ENCODE assay signal across 7 cellular contexts in the genomic region with DNA sequence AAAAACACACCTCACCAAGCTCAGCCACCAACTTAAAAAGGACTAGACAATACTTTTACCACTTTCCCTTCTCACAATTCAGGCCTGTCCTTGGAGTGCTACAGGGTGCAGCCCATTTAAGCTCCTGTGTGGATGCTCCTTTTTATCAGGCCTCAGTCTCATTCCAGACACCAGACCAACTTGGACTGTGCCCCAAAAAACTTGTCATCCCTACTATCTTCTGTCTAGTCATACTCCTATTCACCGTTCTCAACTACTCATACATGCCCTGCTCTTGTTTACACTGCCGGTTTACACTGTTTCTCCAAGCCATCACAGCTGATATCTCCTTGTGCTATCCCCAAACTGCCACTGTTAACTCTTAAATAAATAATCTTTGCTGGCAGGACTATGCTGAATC.
DNase-seq lines count a peak whose midpoint lies in the region; TF ChIP-seq lines count a peak whose summit lies in the region.
"Not testable (repeated sequence)": the region's sequence is repeated elsewhere in the genome, so short reads cannot be mapped to it uniquely, and the experiment has no call there.

No MANE protein-coding gene starts in this region.

- H3K4me1 ChIP-seq in GM23248 (ENCODE audit: insufficient read depth) (peaks cover 19% of the 10 kb centered on the region), smooth muscle cell (ENCODE audit: low read depth) (peaks cover 11% of the 10 kb centered on the region)
- not testable (repeated sequence) for H3K4me1 ChIP-seq in HUES48 (ENCODE audit: control insufficient read depth, insufficient read depth, low read length); endodermal cell (ENCODE audit: control insufficient read depth, insufficient read depth, low read length); mesenchymal stem cell (ENCODE audit: control insufficient read depth, insufficient read depth, low read depth, low read length)

- H3K4me3 ChIP-seq in GM23248; HUES48 (ENCODE audit: low read depth, low read length); LNCaP clone FGC (ENCODE audit: low read depth, low read length); endodermal cell (ENCODE audit: low read length); mesenchymal stem cell (ENCODE audit: insufficient read depth in 1 of 2, low read depth in 1 of 2, low read length in 2 of 2); smooth muscle cell: not testable (repeated sequence)

- in situ Hi-C loops in GM23248 (cut with MboI): not testable (repeated sequence)

- peaks cover 12% of the 10 kb centered on the region for H3K4me1 Mint-ChIP-seq in endodermal cell

- not testable (repeated sequence) for H3K4me3 Mint-ChIP-seq in endodermal cell

- H2AFZ ChIP-seq in GM23248; mesenchymal stem cell (ENCODE audit: low read depth, low read length); smooth muscle cell (ENCODE audit: low read depth): not testable (repeated sequence)

- not testable (repeated sequence) for H3K9me3 Mint-ChIP-seq in endodermal cell

- not testable (repeated sequence) for H3K23ac ChIP-seq in mesenchymal stem cell (ENCODE audit: low read length in 2 of 2)

- not testable (repeated sequence) for H3K79me2 ChIP-seq in GM23248 (ENCODE audit: insufficient read depth); smooth muscle cell (ENCODE audit: low read depth)

- not testable (repeated sequence) for H2BK5ac ChIP-seq in mesenchymal stem cell (ENCODE audit: low read depth, low read length, poor library complexity, severe bottlenecking)

- peak overlapping the region; percentile 7 for H4K8ac ChIP-seq in mesenchymal stem cell (ENCODE audit: low read length)

- H3K18ac ChIP-seq in mesenchymal stem cell (ENCODE audit: low read depth in 1 of 2, low read length in 2 of 2): not testable (repeated sequence)

- TF ChIP-seq CTCF in LNCaP clone FGC (IDR thresholded peaks at IDR 0.05; ENCODE audit: control insufficient read depth, extremely low read depth, insufficient read depth); VCaP (conservative IDR thresholded peaks at IDR 0.05); endodermal cell (conservative IDR thresholded peaks at IDR 0.05); smooth muscle cell (IDR thresholded peaks at IDR 0.05; ENCODE audit: borderline replicate concordance, insufficient read depth, poor library complexity, severe bottlenecking): not testable (repeated sequence)

- H3K36me3 Mint-ChIP-seq in endodermal cell (ENCODE audit: low read depth): peaks cover 22% of the 10 kb centered on the region

- H3K79me1 ChIP-seq in mesenchymal stem cell (replicated peaks; ENCODE audit: low read length, poor library complexity, severe bottlenecking): not testable (repeated sequence)

- not testable (repeated sequence) for H3K27me3 ChIP-seq in GM23248 (replicated peaks; ENCODE audit: insufficient read depth); HUES48 (ENCODE audit: control insufficient read depth, insufficient read depth, low read length); endodermal cell (ENCODE audit: control insufficient read depth, insufficient read depth, low read length, poor library complexity, severe bottlenecking); mesenchymal stem cell (ENCODE audit: control insufficient read depth in 1 of 2, insufficient read depth in 1 of 2, low read length in 2 of 2); smooth muscle cell (ENCODE audit: low read depth)

- DNase-seq in GM23248 (peak; percentile 45), LNCaP clone FGC (ENCODE audit: low read depth) (peak; percentile 8), mesenchymal stem cell (peak; percentile 29)
- DNase-seq in endodermal cell; smooth muscle cell (lab: John Stamatoyannopoulos, UW; ENCODE audit: unreplicated experiment): not testable (repeated sequence)

- H3K9ac ChIP-seq in GM23248 (peak overlapping the region; percentile 28; the same call in 1 of the 2 replicates), endodermal cell (ENCODE audit: extremely low read depth, low read length, poor library complexity, severe bottlenecking) (peak overlapping the region; percentile 41), smooth muscle cell (ENCODE audit: low read depth) (peak overlapping the region; percentile 80)
- not testable (repeated sequence) for H3K9ac ChIP-seq in HUES48 (ENCODE audit: low read depth, low read length); mesenchymal stem cell (ENCODE audit: low read length)

- not testable (repeated sequence) for H3F3A ChIP-seq in GM23248 (ENCODE audit: insufficient read depth); smooth muscle cell (ENCODE audit: low read depth)

- not testable (repeated sequence) for H2BK15ac ChIP-seq in mesenchymal stem cell (ENCODE audit: low read depth, poor library complexity, severe bottlenecking)

- not testable (repeated sequence) for H2AK5ac ChIP-seq in mesenchymal stem cell (ENCODE audit: low read length, severe bottlenecking)

- H2BK120ac ChIP-seq in mesenchymal stem cell (ENCODE audit: low read depth, low read length): not testable (repeated sequence)

- not testable (repeated sequence) for H3K27ac Mint-ChIP-seq in endodermal cell

- 15 to 25% methylated on average over 2 of the region's 2 CpGs for WGBS in GM23248 (ENCODE audit: low coverage in 1 of 2, low lambda C conversion rate in 2 of 2, missing lambda C conversion rate in 2 of 2), 2 experiments
- WGBS in endodermal cell (ENCODE audit: insufficient coverage in 1 of 2, insufficient read length in 1 of 2), 2 experiments: 60 to 67% methylated on average over 1 to 2 of the region's 2 CpGs
- WGBS in mesenchymal stem cell: 12% methylated on average over 2 of the region's 2 CpGs
- WGBS in smooth muscle cell (ENCODE audit: low lambda C conversion rate): 32% methylated on average over 2 of the region's 2 CpGs

- not testable (repeated sequence) for H3K36me3 ChIP-seq in GM23248 (ENCODE audit: low read depth); HUES48 (ENCODE audit: control insufficient read depth, insufficient read depth, low read length); endodermal cell (ENCODE audit: control insufficient read depth, insufficient read depth, low read length); mesenchymal stem cell (ENCODE audit: control insufficient read depth in 1 of 2, insufficient read depth in 2 of 2, low read depth in 1 of 2, low read length in 2 of 2); smooth muscle cell (ENCODE audit: low read depth)

- not testable (repeated sequence) for H4K20me1 ChIP-seq in GM23248 (ENCODE audit: insufficient read depth); smooth muscle cell (ENCODE audit: low read depth)

- not testable (repeated sequence) for H3K27me3 Mint-ChIP-seq in endodermal cell (ENCODE audit: insufficient read depth)

- H3K14ac ChIP-seq in mesenchymal stem cell (ENCODE audit: low read length in 2 of 2): not testable (repeated sequence)

- H2BK12ac ChIP-seq in mesenchymal stem cell (ENCODE audit: low read length in 2 of 2): not testable (repeated sequence)

- not testable (repeated sequence) for H3K4ac ChIP-seq in mesenchymal stem cell (ENCODE audit: low read depth in 1 of 2, low read length in 2 of 2)

- H3K27ac ChIP-seq in GM23248 (peak overlapping the region; percentile 22; the same call in 1 of the 2 replicates), HUES48 (ENCODE audit: low read depth, low read length) (peak overlapping the region; percentile 87), VCaP (0 out of 2 replicates have a peak overlapping the region, but pooled peaks have one; percentile 40), smooth muscle cell (ENCODE audit: low read depth) (peak overlapping the region; percentile 95)
- not testable (repeated sequence) for H3K27ac ChIP-seq in endodermal cell (ENCODE audit: low read depth, low read length); mesenchymal stem cell (ENCODE audit: low read length, poor library complexity, severe bottlenecking)

- H3K9me2 ChIP-seq in GM23248 (ENCODE audit: insufficient read depth): not testable (repeated sequence)

- H4K91ac ChIP-seq in mesenchymal stem cell (ENCODE audit: low read length): not testable (repeated sequence)

- not testable (repeated sequence) for H3K4me2 ChIP-seq in GM23248 (ENCODE audit: unreplicated experiment); mesenchymal stem cell (ENCODE audit: low read length, poor library complexity, severe bottlenecking)
- H3K4me2 ChIP-seq in smooth muscle cell: peak overlapping the region; percentile 67

- not testable (repeated sequence) for H3K9me3 ChIP-seq in GM23248 (ENCODE audit: low read depth); HUES48 (ENCODE audit: control insufficient read depth, insufficient read depth, low read length); mesenchymal stem cell (ENCODE audit: control insufficient read depth, low read length); smooth muscle cell (replicated peaks; ENCODE audit: low read depth)
- H3K9me3 ChIP-seq in endodermal cell (ENCODE audit: control insufficient read depth, low read length): peaks cover 20% of the 10 kb centered on the region
